Comparison of ENCODE assay signal across 1 cellular context in the genomic region with DNA sequence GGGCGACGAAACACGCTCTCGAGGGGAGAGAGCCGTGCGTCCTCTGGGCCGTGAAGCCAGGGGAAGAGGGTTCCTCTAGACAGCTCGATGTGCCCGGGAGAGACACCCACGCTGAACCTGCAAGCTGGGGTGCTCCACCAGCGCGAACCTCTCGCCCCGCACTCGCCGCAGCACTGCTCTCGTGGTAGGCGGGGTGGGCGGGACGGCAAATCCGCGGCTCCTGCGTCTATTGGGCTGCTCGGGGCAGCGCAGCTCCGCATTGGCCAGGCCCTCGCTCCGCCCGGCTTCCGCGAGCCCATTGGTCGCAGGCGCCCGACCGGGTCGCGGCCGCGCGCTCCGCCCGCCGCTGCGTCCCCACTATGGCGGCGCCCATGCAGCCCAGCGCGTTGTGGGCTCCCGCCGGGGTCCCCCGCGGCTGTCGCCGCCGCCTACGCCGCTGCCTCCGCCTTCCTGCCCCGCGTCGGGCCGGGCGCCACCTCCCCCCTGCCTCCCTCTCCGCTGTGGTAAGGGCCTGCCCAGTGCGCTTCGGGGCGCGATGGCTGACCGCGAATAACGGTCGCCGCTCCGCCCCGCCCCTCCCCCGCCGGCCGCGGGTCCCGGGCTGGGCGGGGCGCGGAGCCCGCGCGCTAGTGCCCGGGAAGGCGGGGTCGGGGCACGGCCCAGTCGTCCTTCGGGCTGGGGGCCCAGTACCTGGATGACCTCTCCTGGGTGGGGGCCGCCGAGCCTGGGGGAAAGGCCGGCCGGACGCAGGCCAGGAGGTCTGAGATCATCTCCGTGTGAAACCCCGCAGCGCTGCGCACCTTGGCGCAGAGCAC.
A peak's percentile ranks its signal among the peaks of the same experiment; 100 is the strongest.
TF ChIP-seq lines count a peak whose summit lies in the region.

A gene with protein sequence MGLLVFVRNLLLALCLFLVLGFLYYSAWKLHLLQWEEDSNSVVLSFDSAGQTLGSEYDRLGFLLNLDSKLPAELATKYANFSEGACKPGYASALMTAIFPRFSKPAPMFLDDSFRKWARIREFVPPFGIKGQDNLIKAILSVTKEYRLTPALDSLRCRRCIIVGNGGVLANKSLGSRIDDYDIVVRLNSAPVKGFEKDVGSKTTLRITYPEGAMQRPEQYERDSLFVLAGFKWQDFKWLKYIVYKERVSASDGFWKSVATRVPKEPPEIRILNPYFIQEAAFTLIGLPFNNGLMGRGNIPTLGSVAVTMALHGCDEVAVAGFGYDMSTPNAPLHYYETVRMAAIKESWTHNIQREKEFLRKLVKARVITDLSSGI (plus strand): TSS at position 346 of the 815 bp plus-strand sequence. CDS start 28,727 bp downstream, outside the sequence.

TF ChIP-seq in HEK293, 187 proteins besides CTCF, POLR2A, EP300 and RAD21 (continued from another document and continues in another):
- TF ChIP-seq, protein P1, sequence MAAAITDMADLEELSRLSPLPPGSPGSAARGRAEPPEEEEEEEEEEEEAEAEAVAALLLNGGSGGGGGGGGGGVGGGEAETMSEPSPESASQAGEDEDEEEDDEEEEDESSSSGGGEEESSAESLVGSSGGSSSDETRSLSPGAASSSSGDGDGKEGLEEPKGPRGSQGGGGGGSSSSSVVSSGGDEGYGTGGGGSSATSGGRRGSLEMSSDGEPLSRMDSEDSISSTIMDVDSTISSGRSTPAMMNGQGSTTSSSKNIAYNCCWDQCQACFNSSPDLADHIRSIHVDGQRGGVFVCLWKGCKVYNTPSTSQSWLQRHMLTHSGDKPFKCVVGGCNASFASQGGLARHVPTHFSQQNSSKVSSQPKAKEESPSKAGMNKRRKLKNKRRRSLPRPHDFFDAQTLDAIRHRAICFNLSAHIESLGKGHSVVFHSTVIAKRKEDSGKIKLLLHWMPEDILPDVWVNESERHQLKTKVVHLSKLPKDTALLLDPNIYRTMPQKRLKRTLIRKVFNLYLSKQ (tag by site-specific recombination; IDR thresholded peaks at IDR 0.05; ENCODE audit: borderline replicate concordance) = no peak
- TF ChIP-seq, protein P2, sequence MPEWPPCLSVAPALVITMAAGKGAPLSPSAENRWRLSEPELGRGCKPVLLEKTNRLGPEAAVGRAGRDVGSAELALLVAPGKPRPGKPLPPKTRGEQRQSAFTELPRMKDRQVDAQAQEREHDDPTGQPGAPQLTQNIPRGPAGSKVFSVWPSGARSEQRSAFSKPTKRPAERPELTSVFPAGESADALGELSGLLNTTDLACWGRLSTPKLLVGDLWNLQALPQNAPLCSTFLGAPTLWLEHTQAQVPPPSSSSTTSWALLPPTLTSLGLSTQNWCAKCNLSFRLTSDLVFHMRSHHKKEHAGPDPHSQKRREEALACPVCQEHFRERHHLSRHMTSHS (tag by site-specific recombination; IDR thresholded peaks at IDR 0.05) = no peak
- TF ChIP-seq GFI1B (tag by site-specific recombination; IDR thresholded peaks at IDR 0.05) (no peak), ZNF560 (tag by site-specific recombination; IDR thresholded peaks at IDR 0.05; ENCODE audit: borderline replicate concordance) (no peak), ZNF311 (tag by site-specific recombination; IDR thresholded peaks at IDR 0.05; ENCODE audit: borderline replicate concordance) (no peak), ZNF549 (tag by site-specific recombination; IDR thresholded peaks at IDR 0.05) (peak; percentile 36; the same call in 1 of the 2 replicates), MEIS1 (CRISPR knock-in tag; IDR thresholded peaks at IDR 0.05; ENCODE audit: borderline replicate concordance) (no peak), ZNF2 (tag by site-specific recombination; IDR thresholded peaks at IDR 0.05) (peak; percentile 79; the same call in 1 of the 2 replicates), ZNF394 (tag by site-specific recombination; IDR thresholded peaks at IDR 0.05; ENCODE audit: borderline replicate concordance) (peak; percentile 64; the same call in 1 of the 2 replicates), ZNF510 (tag by site-specific recombination; IDR thresholded peaks at IDR 0.05; ENCODE audit: insufficient replicate concordance) (no peak), ZXDB (tag by site-specific recombination; IDR thresholded peaks at IDR 0.05) (0 out of 2 replicates have a peak, but pooled peaks have one; percentile 45), ZNF23 (tag by site-specific recombination; IDR thresholded peaks at IDR 0.05; ENCODE audit: borderline replicate concordance) (no peak), ZNF175 (tag by site-specific recombination; IDR thresholded peaks at IDR 0.05) (no peak), KLF16 (tag by site-specific recombination; IDR thresholded peaks at IDR 0.05) (peak; percentile 49; the same call in 1 of the 2 replicates), ZNF701 (tag by site-specific recombination; IDR thresholded peaks at IDR 0.05) (no peak), SETDB1 (IDR thresholded peaks at IDR 0.05; ENCODE audit: insufficient read length, low read length) (no peak), BCL11A (tag by site-specific recombination; IDR thresholded peaks at IDR 0.05; ENCODE audit: low read depth) (no peak), TCF7L2 (IDR thresholded peaks at IDR 0.05; ENCODE audit: borderline replicate concordance, low read depth, low read length) (no peak), ZNF791 (tag by site-specific recombination; IDR thresholded peaks at IDR 0.05) (no peak), ZSCAN23 (tag by site-specific recombination; IDR thresholded peaks at IDR 0.05) (no peak), ZNF239 (tag by site-specific recombination; IDR thresholded peaks at IDR 0.05) (no peak), ZBTB17 (tag by site-specific recombination; IDR thresholded peaks at IDR 0.05) (no peak), ZNF558 (tag by site-specific recombination; IDR thresholded peaks at IDR 0.05) (no peak), ZNF184 (tag by site-specific recombination; IDR thresholded peaks at IDR 0.05) (peak; percentile 63; the same call in 1 of the 2 replicates), GLIS2 (tag by site-specific recombination; IDR thresholded peaks at IDR 0.05) (peak; percentile 85), ZNF292 (tag by site-specific recombination; IDR thresholded peaks at IDR 0.05; ENCODE audit: borderline replicate concordance, low read depth) (no peak), ZNF391 (tag by site-specific recombination; IDR thresholded peaks at IDR 0.05; ENCODE audit: borderline replicate concordance, low read depth) (peak; percentile 81; the same call in 1 of the 2 replicates), ZNF404 (tag by site-specific recombination; IDR thresholded peaks at IDR 0.05) (no peak), ZNF214 (tag by site-specific recombination; IDR thresholded peaks at IDR 0.05; ENCODE audit: borderline replicate concordance) (no peak), ZBTB48 (tag by site-specific recombination; IDR thresholded peaks at IDR 0.05) (peak; percentile 31), ZNF302 (tag by site-specific recombination; IDR thresholded peaks at IDR 0.05; ENCODE audit: low read depth) (no peak), ZFHX2 (tag by site-specific recombination; conservative IDR thresholded peaks at IDR 0.05) (peak; percentile 93), ZNF585B (tag by site-specific recombination; IDR thresholded peaks at IDR 0.05) (no peak; the same call in 1 of the 2 replicates), ZNF837 (tag by site-specific recombination; IDR thresholded peaks at IDR 0.05) (no peak), ZNF626 (tag by site-specific recombination; IDR thresholded peaks at IDR 0.05) (no peak), HOXC10 (CRISPR knock-in tag; IDR thresholded peaks at IDR 0.05) (no peak), ZNF211 (tag by site-specific recombination; IDR thresholded peaks at IDR 0.05; ENCODE audit: low read depth) (no peak), GLI2 (tag by site-specific recombination; IDR thresholded peaks at IDR 0.05; ENCODE audit: borderline replicate concordance, low read depth) (no peak), ZNF350 (tag by site-specific recombination; IDR thresholded peaks at IDR 0.05) (no peak), ZNF624 (tag by site-specific recombination; IDR thresholded peaks at IDR 0.05) (no peak), ZNF24 (tag by site-specific recombination; IDR thresholded peaks at IDR 0.05) (peak; percentile 65; the same call in 1 of the 2 replicates), ZNF174 (tag by site-specific recombination; IDR thresholded peaks at IDR 0.05) (no peak), ZNF658 (tag by site-specific recombination; IDR thresholded peaks at IDR 0.05) (no peak), BCL11B (tag by site-specific recombination; IDR thresholded peaks at IDR 0.05; ENCODE audit: low read depth) (0 out of 2 replicates have a peak, but pooled peaks have one; percentile 21), SALL2 (tag by site-specific recombination; IDR thresholded peaks at IDR 0.05; ENCODE audit: borderline replicate concordance) (no peak)
- TF ChIP-seq, protein P3, sequence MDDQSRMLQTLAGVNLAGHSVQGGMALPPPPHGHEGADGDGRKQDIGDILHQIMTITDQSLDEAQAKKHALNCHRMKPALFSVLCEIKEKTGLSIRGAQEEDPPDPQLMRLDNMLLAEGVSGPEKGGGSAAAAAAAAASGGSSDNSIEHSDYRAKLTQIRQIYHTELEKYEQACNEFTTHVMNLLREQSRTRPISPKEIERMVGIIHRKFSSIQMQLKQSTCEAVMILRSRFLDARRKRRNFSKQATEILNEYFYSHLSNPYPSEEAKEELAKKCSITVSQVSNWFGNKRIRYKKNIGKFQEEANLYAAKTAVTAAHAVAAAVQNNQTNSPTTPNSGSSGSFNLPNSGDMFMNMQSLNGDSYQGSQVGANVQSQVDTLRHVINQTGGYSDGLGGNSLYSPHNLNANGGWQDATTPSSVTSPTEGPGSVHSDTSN (CRISPR knock-in tag; IDR thresholded peaks at IDR 0.05) = no peak
- TF ChIP-seq, protein P4, sequence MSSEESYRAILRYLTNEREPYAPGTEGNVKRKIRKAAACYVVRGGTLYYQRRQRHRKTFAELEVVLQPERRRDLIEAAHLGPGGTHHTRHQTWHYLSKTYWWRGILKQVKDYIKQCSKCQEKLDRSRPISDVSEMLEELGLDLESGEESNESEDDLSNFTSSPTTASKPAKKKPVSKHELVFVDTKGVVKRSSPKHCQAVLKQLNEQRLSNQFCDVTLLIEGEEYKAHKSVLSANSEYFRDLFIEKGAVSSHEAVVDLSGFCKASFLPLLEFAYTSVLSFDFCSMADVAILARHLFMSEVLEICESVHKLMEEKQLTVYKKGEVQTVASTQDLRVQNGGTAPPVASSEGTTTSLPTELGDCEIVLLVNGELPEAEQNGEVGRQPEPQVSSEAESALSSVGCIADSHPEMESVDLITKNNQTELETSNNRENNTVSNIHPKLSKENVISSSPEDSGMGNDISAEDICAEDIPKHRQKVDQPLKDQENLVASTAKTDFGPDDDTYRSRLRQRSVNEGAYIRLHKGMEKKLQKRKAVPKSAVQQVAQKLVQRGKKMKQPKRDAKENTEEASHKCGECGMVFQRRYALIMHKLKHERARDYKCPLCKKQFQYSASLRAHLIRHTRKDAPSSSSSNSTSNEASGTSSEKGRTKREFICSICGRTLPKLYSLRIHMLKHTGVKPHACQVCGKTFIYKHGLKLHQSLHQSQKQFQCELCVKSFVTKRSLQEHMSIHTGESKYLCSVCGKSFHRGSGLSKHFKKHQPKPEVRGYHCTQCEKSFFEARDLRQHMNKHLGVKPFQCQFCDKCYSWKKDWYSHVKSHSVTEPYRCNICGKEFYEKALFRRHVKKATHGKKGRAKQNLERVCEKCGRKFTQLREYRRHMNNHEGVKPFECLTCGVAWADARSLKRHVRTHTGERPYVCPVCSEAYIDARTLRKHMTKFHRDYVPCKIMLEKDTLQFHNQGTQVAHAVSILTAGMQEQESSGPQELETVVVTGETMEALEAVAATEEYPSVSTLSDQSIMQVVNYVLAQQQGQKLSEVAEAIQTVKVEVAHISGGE (tag by site-specific recombination; conservative IDR thresholded peaks at IDR 0.05; ENCODE audit: low read depth) = 0 out of 2 replicates have a peak, but pooled peaks have one; percentile 34
- TF ChIP-seq, protein P5, sequence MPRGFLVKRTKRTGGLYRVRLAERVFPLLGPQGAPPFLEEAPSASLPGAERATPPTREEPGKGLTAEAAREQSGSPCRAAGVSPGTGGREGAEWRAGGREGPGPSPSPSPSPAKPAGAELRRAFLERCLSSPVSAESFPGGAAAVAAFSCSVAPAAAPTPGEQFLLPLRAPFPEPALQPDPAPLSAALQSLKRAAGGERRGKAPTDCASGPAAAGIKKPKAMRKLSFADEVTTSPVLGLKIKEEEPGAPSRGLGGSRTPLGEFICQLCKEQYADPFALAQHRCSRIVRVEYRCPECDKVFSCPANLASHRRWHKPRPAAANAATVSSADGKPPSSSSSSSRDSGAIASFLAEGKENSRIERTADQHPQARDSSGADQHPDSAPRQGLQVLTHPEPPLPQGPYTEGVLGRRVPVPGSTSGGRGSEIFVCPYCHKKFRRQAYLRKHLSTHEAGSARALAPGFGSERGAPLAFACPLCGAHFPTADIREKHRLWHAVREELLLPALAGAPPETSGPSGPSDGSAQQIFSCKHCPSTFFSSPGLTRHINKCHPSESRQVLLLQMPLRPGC (tag by site-specific recombination; IDR thresholded peaks at IDR 0.05) = no peak
- TF ChIP-seq, protein P6, sequence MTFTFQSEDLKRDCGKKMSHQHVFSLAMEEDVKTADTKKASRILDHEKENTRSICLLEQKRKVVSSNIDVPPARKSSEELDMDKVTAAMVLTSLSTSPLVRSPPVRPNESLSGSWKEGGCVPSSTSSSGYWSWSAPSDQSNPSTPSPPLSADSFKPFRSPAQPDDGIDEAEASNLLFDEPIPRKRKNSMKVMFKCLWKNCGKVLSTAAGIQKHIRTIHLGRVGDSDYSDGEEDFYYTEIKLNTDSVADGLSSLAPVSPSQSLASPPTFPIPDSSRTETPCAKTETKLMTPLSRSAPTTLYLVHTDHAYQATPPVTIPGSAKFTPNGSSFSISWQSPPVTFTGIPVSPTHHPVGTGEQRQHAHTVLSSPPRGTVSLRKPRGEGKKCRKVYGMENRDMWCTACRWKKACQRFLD (tag by site-specific recombination; IDR thresholded peaks at IDR 0.05) = no peak
- TF ChIP-seq, protein P7, sequence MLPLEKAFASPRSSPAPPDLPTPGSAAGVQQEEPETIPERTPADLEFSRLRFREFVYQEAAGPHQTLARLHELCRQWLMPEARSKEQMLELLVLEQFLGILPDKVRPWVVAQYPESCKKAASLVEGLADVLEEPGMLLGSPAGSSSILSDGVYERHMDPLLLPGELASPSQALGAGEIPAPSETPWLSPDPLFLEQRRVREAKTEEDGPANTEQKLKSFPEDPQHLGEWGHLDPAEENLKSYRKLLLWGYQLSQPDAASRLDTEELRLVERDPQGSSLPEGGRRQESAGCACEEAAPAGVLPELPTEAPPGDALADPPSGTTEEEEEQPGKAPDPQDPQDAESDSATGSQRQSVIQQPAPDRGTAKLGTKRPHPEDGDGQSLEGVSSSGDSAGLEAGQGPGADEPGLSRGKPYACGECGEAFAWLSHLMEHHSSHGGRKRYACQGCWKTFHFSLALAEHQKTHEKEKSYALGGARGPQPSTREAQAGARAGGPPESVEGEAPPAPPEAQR (tag by site-specific recombination; IDR thresholded peaks at IDR 0.05) = no peak
- TF ChIP-seq, protein P8, sequence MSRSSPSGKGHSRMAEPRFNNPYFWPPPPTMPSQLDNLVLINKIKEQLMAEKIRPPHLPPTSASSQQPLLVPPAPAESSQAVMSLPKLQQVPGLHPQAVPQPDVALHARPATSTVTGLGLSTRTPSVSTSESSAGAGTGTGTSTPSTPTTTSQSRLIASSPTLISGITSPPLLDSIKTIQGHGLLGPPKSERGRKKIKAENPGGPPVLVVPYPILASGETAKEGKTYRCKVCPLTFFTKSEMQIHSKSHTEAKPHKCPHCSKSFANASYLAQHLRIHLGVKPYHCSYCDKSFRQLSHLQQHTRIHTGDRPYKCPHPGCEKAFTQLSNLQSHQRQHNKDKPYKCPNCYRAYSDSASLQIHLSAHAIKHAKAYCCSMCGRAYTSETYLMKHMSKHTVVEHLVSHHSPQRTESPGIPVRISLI (tag by site-specific recombination; IDR thresholded peaks at IDR 0.05) = no peak
